15 cellular contexts compared by ENCODE assay signal in the genomic region with DNA sequence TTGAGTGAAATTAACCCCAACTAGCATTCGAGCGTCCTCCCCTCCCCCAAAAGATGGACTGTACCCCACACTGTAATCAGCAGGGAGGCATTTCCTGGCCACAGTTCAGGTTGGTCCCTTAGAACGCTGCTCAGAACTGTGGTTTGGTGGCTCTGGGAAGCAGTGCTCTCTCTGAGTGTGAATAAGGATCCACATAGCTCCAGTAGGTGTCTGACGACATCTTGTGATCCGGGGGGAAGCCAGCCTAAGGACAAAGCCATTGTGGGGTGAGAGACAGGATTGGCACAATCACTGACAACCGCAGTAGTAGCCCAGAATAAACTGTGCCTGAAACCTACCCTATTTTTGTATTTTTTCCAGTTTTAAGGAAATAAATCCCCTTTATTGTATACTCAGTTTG.
DNase-seq lines count a peak whose midpoint lies in the region; ATAC-seq and TF ChIP-seq lines count a peak whose summit lies in the region.
"Had no signal": no experiment of that assay in that cellular context is flagged by ENCODE, and none has a peak within 500 bp of the region (broad histone marks: within the 10 kb centered on the region; RNA-seq: fewer than 3 reads in every experiment).

No MANE protein-coding gene starts in this region.

- in situ Hi-C loops in Panc1 (cut with HindIII; ENCODE audit: low pct_unique_long_range_greater_than_20kb, low sequenced_read_pairs) (no loop called here), KBM-7 (cut with MboI; ENCODE audit: low pct_unique_long_range_greater_than_20kb, low sequenced_read_pairs) (no loop called here)

- H3K27me3 ChIP-seq in BLaER1 treated with 17β-estradiol and CSF1 and Interleukin-3, amounts not matched to agents 10 nM and 100 nM, result no peaks in the 10 kb centered on the region
- H3K27me3 ChIP-seq in Panc1 (ENCODE audit: control insufficient read depth, insufficient read depth, low read length) (no peaks in the 10 kb centered on the region), endodermal cell (ENCODE audit: control insufficient read depth, insufficient read depth, low read length, poor library complexity, severe bottlenecking) (no peaks in the 10 kb centered on the region), neural progenitor cell (no peaks in the 10 kb centered on the region)
- H3K27me3 ChIP-seq in effector memory CD4-positive, alpha-beta T cell (replicated peaks; ENCODE audit: control insufficient read depth, insufficient read depth, low read length, poor library complexity, severe bottlenecking), result no peaks in the 10 kb centered on the region

- H3K27ac Mint-ChIP-seq in endodermal cell (peak overlapping the region; percentile 93), neural progenitor cell (peak overlapping the region; percentile 83)
- H3K27ac Mint-ChIP-seq in activated naive CD8-positive, alpha-beta T cell treated with anti-CD3 and anti-CD28 coated beads, Interleukin-2, amount 50 U/mL, for 24 hours, result no peak overlapping the region
- H3K27ac Mint-ChIP-seq: B cell had no signal

- no TSS peak for BruUV-seq in Panc1 (replicated peaks; lab: Mats Ljungman, UMichigan)

- peaks cover 100% of the 10 kb centered on the region for H3K79me2 ChIP-seq in neural progenitor cell (ENCODE audit: low read depth)

- H3K27me3 Mint-ChIP-seq in endodermal cell (ENCODE audit: insufficient read depth), result no peaks in the 10 kb centered on the region
- H3K27me3 Mint-ChIP-seq in neural progenitor cell (ENCODE audit: insufficient read depth, low read depth), result peaks cover 6% of the 10 kb centered on the region
- no peaks in the 10 kb centered on the region for H3K27me3 Mint-ChIP-seq in activated naive CD8-positive, alpha-beta T cell treated with anti-CD3 and anti-CD28 coated beads, Interleukin-2, amount 50 U/mL, for 24 hours

- no peak for TF ChIP-seq CTCF in Panc1 (IDR thresholded peaks at IDR 0.05)
- TF ChIP-seq CTCF in endodermal cell (conservative IDR thresholded peaks at IDR 0.05), result no peak
- no peak for TF ChIP-seq CTCF in neural progenitor cell (IDR thresholded peaks at IDR 0.05)

- peaks cover 0 to 5% (median 0%) of the 10 kb centered on the region in 11 experiments; a peak in 4 of 22 replicates for H3K36me3 ChIP-seq in BLaER1 treated with 17β-estradiol and CSF1 and Interleukin-3, amounts not matched to agents 10 nM and 100 nM
- no peaks in the 10 kb centered on the region for H3K36me3 ChIP-seq in Panc1 (ENCODE audit: control insufficient read depth, insufficient read depth, low read length)
- H3K36me3 ChIP-seq in endodermal cell (ENCODE audit: control insufficient read depth, insufficient read depth, low read length), result peaks cover 8% of the 10 kb centered on the region
- H3K36me3 ChIP-seq in neural progenitor cell, result no peaks in the 10 kb centered on the region
- H3K36me3 ChIP-seq in effector memory CD4-positive, alpha-beta T cell (ENCODE audit: control insufficient read depth, insufficient read depth, low read length), result no peaks in the 10 kb centered on the region

- whole genome bisulfite sequencing in endodermal cell (ENCODE audit: insufficient coverage in 1 of 2, insufficient read length in 1 of 2), 2 experiments, result 61 to 80% methylated on average over 2 to 6 of the region's 6 CpGs

- peaks cover 84 to 100% (median 99%) of the 10 kb centered on the region in 11 experiments for H4K20me1 ChIP-seq in BLaER1 treated with 17β-estradiol and CSF1 and Interleukin-3, amounts not matched to agents 10 nM and 100 nM
- H4K20me1 ChIP-seq in neural progenitor cell (ENCODE audit: low read depth), result peaks cover 98% of the 10 kb centered on the region

- peaks cover 17% of the 10 kb centered on the region for H3F3A ChIP-seq in neural progenitor cell (ENCODE audit: low read depth)

- no peak overlapping the region for H2AFZ ChIP-seq in neural progenitor cell (replicated peaks)

- H3K4me1 Mint-ChIP-seq in endodermal cell (peaks cover 83% of the 10 kb centered on the region), neural progenitor cell (peaks cover 56% of the 10 kb centered on the region)
- peaks cover 53% of the 10 kb centered on the region for H3K4me1 Mint-ChIP-seq in activated naive CD8-positive, alpha-beta T cell treated with anti-CD3 and anti-CD28 coated beads, Interleukin-2, amount 50 U/mL, for 24 hours

- no peak for ATAC-seq in Panc1
- no peak for ATAC-seq in activated naive CD8-positive, alpha-beta T cell treated with anti-CD3 and anti-CD28 coated beads, Interleukin-2, amount 50 U/mL, for 24 hours

- H3K9me3 ChIP-seq in BLaER1 treated with 17β-estradiol and CSF1 and Interleukin-3, amounts not matched to agents 10 nM and 100 nM (replicated peaks in 1 of 11), result no peaks in the 10 kb centered on the region
- H3K9me3 ChIP-seq in Panc1 (ENCODE audit: control insufficient read depth, insufficient read depth, low read depth, low read length), result no peaks in the 10 kb centered on the region
- no peaks in the 10 kb centered on the region for H3K9me3 ChIP-seq in endodermal cell (ENCODE audit: control insufficient read depth, low read length)
- no peaks in the 10 kb centered on the region for H3K9me3 ChIP-seq in neural progenitor cell (ENCODE audit: low read depth)
- no peaks in the 10 kb centered on the region for H3K9me3 ChIP-seq in effector memory CD4-positive, alpha-beta T cell (ENCODE audit: control insufficient read depth, low read length)
- H3K9me3 ChIP-seq: SK-N-SH had no signal

- peaks cover 60 to 93% (median 82%) of the 10 kb centered on the region in 10 experiments for H3K4me1 ChIP-seq in BLaER1 treated with 17β-estradiol and CSF1 and Interleukin-3, amounts not matched to agents 10 nM and 100 nM
- peaks cover 73% of the 10 kb centered on the region for H3K4me1 ChIP-seq in Panc1 (ENCODE audit: control insufficient read depth, insufficient read depth, low read length)
- H3K4me1 ChIP-seq in endodermal cell (ENCODE audit: control insufficient read depth, insufficient read depth, low read length), result peaks cover 53% of the 10 kb centered on the region
- peaks cover 40% of the 10 kb centered on the region for H3K4me1 ChIP-seq in neural progenitor cell
- H3K4me1 ChIP-seq in effector memory CD4-positive, alpha-beta T cell (ENCODE audit: control insufficient read depth, insufficient read depth, low read length, poor library complexity, severe bottlenecking), result no peaks in the 10 kb centered on the region

- peak overlapping the region in 2 of 11 experiments; percentile 0 to 10; a peak in 1 of 22 replicates for H3K27ac ChIP-seq in BLaER1 treated with 17β-estradiol and CSF1 and Interleukin-3, amounts not matched to agents 10 nM and 100 nM
- H3K27ac ChIP-seq in Panc1 (ENCODE audit: low read length) (peak overlapping the region; percentile 58), endodermal cell (ENCODE audit: low read depth, low read length) (no peak overlapping the region), neural progenitor cell (no peak overlapping the region)
- no peak overlapping the region for H3K27ac ChIP-seq in effector memory CD4-positive, alpha-beta T cell (ENCODE audit: insufficient read depth, low read length, poor library complexity, severe bottlenecking)

- DNase-seq in Panc1 (ENCODE audit: low read depth, low spot score) (no peak), endodermal cell (peak; percentile 65), neural progenitor cell (ENCODE audit: low spot score) (peak; percentile 40), AG20443 (ENCODE audit: low spot score) (no peak), KBM-7 (no peak)
- DNase-seq in effector memory CD4-positive, alpha-beta T cell, result no peak
- DNase-seq in activated naive CD8-positive, alpha-beta T cell treated with anti-CD3 and anti-CD28 coated beads, Interleukin-2, amount 50 U/mL, for 24 hours, result no peak
- DNase-seq: DMS 273 treated with DMSO at 0.1 percent for 48 hours, MV-4-11, NCI-H1436, NCI-H2081, NCI-H524, SK-N-SH had no signal

- POLR2A ChIA-PET in Panc1 (lab: Charles Lee), result no interaction called here

- intact Hi-C loops in Panc1 (cut with micrococcal nuclease; ENCODE audit: unreplicated experiment), result loop anchor here (10.0 kb wide), 3 partner anchors 119 to 329 kb away; no protein-coding TSS in a partner anchor

- peak overlapping the region; percentile 16 to 62 (median 39); a peak in 21 of 22 replicates for H3K4me2 ChIP-seq in BLaER1 treated with 17β-estradiol and CSF1 and Interleukin-3, amounts not matched to agents 10 nM and 100 nM
- H3K4me2 ChIP-seq in neural progenitor cell, result peak overlapping the region; percentile 42
- H3K4me2 ChIP-seq: SK-N-SH had no signal

- no peak overlapping the region for H3K4me3 ChIP-seq in BLaER1 treated with 17β-estradiol and CSF1 and Interleukin-3, amounts not matched to agents 10 nM and 100 nM
- H3K4me3 ChIP-seq in Panc1 (ENCODE audit: low read depth in 2 of 2, low read length in 2 of 2), result no peak overlapping the region
- peak overlapping the region; percentile 8 for H3K4me3 ChIP-seq in endodermal cell (ENCODE audit: low read length)
- H3K4me3 ChIP-seq in neural progenitor cell, result no peak overlapping the region
- H3K4me3 ChIP-seq in effector memory CD4-positive, alpha-beta T cell (ENCODE audit: insufficient read depth, low read depth, low read length, poor library complexity, severe bottlenecking), result no peak overlapping the region

- H3K9me3 Mint-ChIP-seq in endodermal cell (no peaks in the 10 kb centered on the region), neural progenitor cell (peaks cover 1% of the 10 kb centered on the region)
- no peaks in the 10 kb centered on the region for H3K9me3 Mint-ChIP-seq in activated naive CD8-positive, alpha-beta T cell treated with anti-CD3 and anti-CD28 coated beads, Interleukin-2, amount 50 U/mL, for 24 hours

- peaks cover 5% of the 10 kb centered on the region for H3K36me3 Mint-ChIP-seq in endodermal cell (ENCODE audit: low read depth)
- peaks cover 7% of the 10 kb centered on the region for H3K36me3 Mint-ChIP-seq in neural progenitor cell
- H3K36me3 Mint-ChIP-seq in activated naive CD8-positive, alpha-beta T cell treated with anti-CD3 and anti-CD28 coated beads, Interleukin-2, amount 50 U/mL, for 24 hours (ENCODE audit: low read depth), result no peaks in the 10 kb centered on the region

- CTCF ChIA-PET in Panc1 (lab: Charles Lee), result interaction anchor here (0.6 kb wide), 1 partner anchor 126 kb away, joined by 3 read pairs; no protein-coding TSS in a partner anchor

- no peak overlapping the region for H3K9ac ChIP-seq in BLaER1 treated with 17β-estradiol and CSF1 and Interleukin-3, amounts not matched to agents 10 nM and 100 nM
- H3K9ac ChIP-seq in endodermal cell (ENCODE audit: extremely low read depth, low read length, poor library complexity, severe bottlenecking) (no peak overlapping the region), neural progenitor cell (no peak overlapping the region)
- H3K9ac ChIP-seq: SK-N-SH had no signal

- no peak overlapping the region for H3K4me3 Mint-ChIP-seq in endodermal cell
- H3K4me3 Mint-ChIP-seq in neural progenitor cell, result no peak overlapping the region
- H3K4me3 Mint-ChIP-seq in activated naive CD8-positive, alpha-beta T cell treated with anti-CD3 and anti-CD28 coated beads, Interleukin-2, amount 50 U/mL, for 24 hours, result no peak overlapping the region
- H3K4me3 Mint-ChIP-seq: B cell had no signal

Comparison
In these comparisons a context has a peak if more than half of its experiments do, and no peak if none do; other contexts are left out.
1. DNase-seq: peak in endodermal cell (single experiment) and neural progenitor cell (single experiment); none in Panc1 (single experiment), effector memory CD4-positive, alpha-beta T cell (0 of 3), AG20443 (single experiment), KBM-7 (single experiment) and activated naive CD8-positive, alpha-beta T cell treated with anti-CD3 and anti-CD28 coated beads, Interleukin-2, amount 50 U/mL, for 24 hours (single experiment).